8 cellular contexts compared by ENCODE assay signal in the genomic region with DNA sequence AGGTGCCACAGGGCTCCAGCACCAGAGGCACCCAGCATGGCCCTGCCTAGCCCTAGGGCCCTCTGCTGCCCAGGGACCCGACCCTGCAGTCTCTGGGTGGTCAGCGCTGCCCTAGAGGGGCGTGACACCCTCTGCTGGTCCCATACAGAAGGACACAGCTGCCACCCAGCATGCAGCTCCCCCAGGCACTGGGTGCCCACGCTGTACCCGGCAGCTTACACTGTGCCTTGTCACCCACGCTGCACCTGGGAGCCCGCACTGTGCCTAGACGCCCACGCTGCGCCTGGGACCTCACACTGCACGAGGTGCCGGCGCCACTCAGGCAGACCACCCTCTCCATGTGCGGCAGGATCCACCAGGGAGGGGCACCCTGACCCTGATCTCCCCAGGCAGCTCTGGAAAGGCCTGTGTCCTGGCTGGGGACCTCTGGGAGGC. TPM values are rescaled to one million over a fixed set of nuclear protein-coding genes. Genes with fewer than 3 reads are reported as not detected.
A peak's percentile ranks its signal among the peaks of the same experiment; 100 is the strongest.
DNase-seq lines count a peak whose midpoint lies in the region; ATAC-seq and TF ChIP-seq lines count a peak whose summit lies in the region.

No MANE protein-coding gene starts in this region.

- H3F3A ChIP-seq in DOHH2 (ENCODE audit: control insufficient read depth, insufficient read depth): peaks cover 13% of the 10 kb centered on the region
- no peaks in the 10 kb centered on the region for H3F3A ChIP-seq in PC-3 (ENCODE audit: low read length, unreplicated experiment)

- H3K9me3 Mint-ChIP-seq in effector memory CD8-positive, alpha-beta T cell: no peaks in the 10 kb centered on the region

- H3K27me3 ChIP-seq in DOHH2 (ENCODE audit: control insufficient read depth, low read length) (no peaks in the 10 kb centered on the region), PC-3 (ENCODE audit: low read length) (no peaks in the 10 kb centered on the region), rectal smooth muscle tissue (ENCODE audit: control insufficient read depth, insufficient read depth, low read length) (no peaks in the 10 kb centered on the region)

- peaks cover 10% of the 10 kb centered on the region for H3K36me3 Mint-ChIP-seq in effector memory CD8-positive, alpha-beta T cell (ENCODE audit: insufficient read depth)

- no peaks in the 10 kb centered on the region for H3K9me2 ChIP-seq in DOHH2 (replicated peaks; ENCODE audit: control insufficient read depth, low read length)
- no peaks in the 10 kb centered on the region for H3K9me2 ChIP-seq in PC-3 (replicated peaks; ENCODE audit: low read length)

- H3K36me3 ChIP-seq in DOHH2 (ENCODE audit: control insufficient read depth, low read length) (no peaks in the 10 kb centered on the region), PC-3 (ENCODE audit: low read depth, low read length) (no peaks in the 10 kb centered on the region), rectal smooth muscle tissue (ENCODE audit: control insufficient read depth, insufficient read depth, low read length) (no peaks in the 10 kb centered on the region)

- CTCF ChIA-PET in PC-3 (lab: Charles Lee): no interaction called here

- POLR2A ChIA-PET in PC-3 (lab: Charles Lee; ENCODE audit: unreplicated experiment): interaction anchor here (0.6 kb wide), 1 partner anchor 45 kb away, joined by 4 read pairs; no protein-coding TSS in a partner anchor

- no peak for DNase-seq in PC-3
- no peak for DNase-seq in effector memory CD8-positive, alpha-beta T cell
- no peak for DNase-seq in occipital lobe (lab: John Stamatoyannopoulos, UW)
- no peak for DNase-seq in HK-2 (ENCODE audit: unreplicated experiment)

- H4K20me1 ChIP-seq in DOHH2 (ENCODE audit: control insufficient read depth, insufficient read depth, low read depth, low read length): no peaks in the 10 kb centered on the region
- no peaks in the 10 kb centered on the region for H4K20me1 ChIP-seq in PC-3 (ENCODE audit: low read length)

- no peak overlapping the region for H3K27ac ChIP-seq in DOHH2 (ENCODE audit: low read depth, low read length)
- H3K27ac ChIP-seq in PC-3 (ENCODE audit: low read length): no peak overlapping the region
- H3K27ac ChIP-seq in rectal smooth muscle tissue (ENCODE audit: low read depth, low read length): peak overlapping the region; percentile 37

- H3K27ac Mint-ChIP-seq in effector memory CD8-positive, alpha-beta T cell: peak overlapping the region; percentile 66 to 93

- peaks cover 6 to 13% of the 10 kb centered on the region in 2 donors for H3K4me1 Mint-ChIP-seq in effector memory CD8-positive, alpha-beta T cell (ENCODE audit: low read depth in 2 of 2)

- TF ChIP-seq CTCF in DOHH2 (IDR thresholded peaks at IDR 0.05; ENCODE audit: low read depth, low read length, poor library complexity, severe bottlenecking) (no peak), PC-3 (conservative IDR thresholded peaks at IDR 0.05; ENCODE audit: low read depth, low read length) (no peak)

- no peak overlapping the region for H2AFZ ChIP-seq in PC-3 (ENCODE audit: low read length)

- no TSS peak for BruUV-seq in PC-3 (replicated peaks; lab: Mats Ljungman, UMichigan)

- intact Hi-C loops in PC-3 (cut with micrococcal nuclease): loop anchor here (2.0 to 5.0 kb wide), 2 partner anchors 61 to 230 kb away; no protein-coding TSS in a partner anchor

- peak overlapping the region; percentile 53; the same call in 1 of the 2 replicates for H3K4me3 ChIP-seq in DOHH2 (ENCODE audit: low read length)
- no peak overlapping the region for H3K4me3 ChIP-seq in PC-3 (ENCODE audit: low read length)
- no peak overlapping the region for H3K4me3 ChIP-seq in rectal smooth muscle tissue (ENCODE audit: low read length)

- H3K4me2 ChIP-seq in DOHH2 (ENCODE audit: low read length): peak overlapping the region; percentile 71
- no peak overlapping the region for H3K4me2 ChIP-seq in PC-3 (ENCODE audit: low read length)

- no peaks in the 10 kb centered on the region for H3K79me2 ChIP-seq in DOHH2 (ENCODE audit: control insufficient read depth, low read length)
- H3K79me2 ChIP-seq in PC-3 (ENCODE audit: low read length): no peaks in the 10 kb centered on the region

- H3K4me1 ChIP-seq in DOHH2 (ENCODE audit: control insufficient read depth, low read length): peaks cover 39% of the 10 kb centered on the region
- peaks cover 24% of the 10 kb centered on the region for H3K4me1 ChIP-seq in PC-3 (ENCODE audit: insufficient read depth, low read length)
- H3K4me1 ChIP-seq in rectal smooth muscle tissue (ENCODE audit: control insufficient read depth, insufficient read depth, low read length): peaks cover 12% of the 10 kb centered on the region

- H3K27me3 Mint-ChIP-seq in effector memory CD8-positive, alpha-beta T cell: peaks cover 0 to 6% of the 10 kb centered on the region in 2 donors

- ATAC-seq in PC-3 (0 out of 2 replicates have a peak, but pooled peaks have one; percentile 4), GM18502 (IDR thresholded peaks at IDR 0.05; ENCODE audit: poor library complexity, unreplicated experiment) (no peak), GM18909 (IDR thresholded peaks at IDR 0.05; ENCODE audit: poor library complexity, unreplicated experiment) (no peak)
- no peak for ATAC-seq in effector memory CD8-positive, alpha-beta T cell (replicated peaks)

- H3K9ac ChIP-seq in PC-3 (ENCODE audit: low read length): no peak overlapping the region
- no peak overlapping the region for H3K9ac ChIP-seq in rectal smooth muscle tissue (ENCODE audit: low read length)

- no peak overlapping the region for H3K4me3 Mint-ChIP-seq in effector memory CD8-positive, alpha-beta T cell

- no peaks in the 10 kb centered on the region for H3K9me3 ChIP-seq in DOHH2 (ENCODE audit: control insufficient read depth, insufficient read depth, low read length)
- H3K9me3 ChIP-seq in PC-3 (ENCODE audit: low read length): no peaks in the 10 kb centered on the region

RNA-seq across cellular contexts. Expression of a gene that starts 55.2 kb away (rescaled TPM):
- total RNA-seq in PC-3 (2014; rRNA removed): 24.5 and 41.5 TPM in 2 replicates
- 5.6 TPM for total RNA-seq in occipital lobe
